In genomic region chr3:111725706-111726105, GRCh38 we compare ENCODE assay signal across 16 cellular contexts. TPM values are rescaled to one million over a fixed set of nuclear protein-coding genes. Genes with fewer than 3 reads are reported as not detected.
DNase-seq lines count a peak whose midpoint lies in the region; ATAC-seq and TF ChIP-seq lines count a peak whose summit lies in the region.
"Had no signal": no experiment of that assay in that cellular context is flagged by ENCODE, and none has a peak within 500 bp of the region (broad histone marks: within the 10 kb centered on the region; RNA-seq: fewer than 3 reads in every experiment).

No MANE protein-coding gene starts in this region.

- H3K4me1 ChIP-seq in fibroblast of lung (ENCODE audit: control insufficient read depth, extremely low read depth, insufficient read depth, low read length) = peaks cover 15% of the 10 kb centered on the region
- H3K4me1 ChIP-seq: BE2C had no signal

- no peaks in the 10 kb centered on the region for H3K4me1 Mint-ChIP-seq in activated T-helper 17 cell treated with anti-CD3 and anti-CD28 coated beads, Interleukin-2, amount 50 U/mL, for 72 hours

- no peaks in the 10 kb centered on the region for H4K20me1 ChIP-seq in fibroblast of lung (ENCODE audit: control insufficient read depth, extremely low read depth, insufficient read depth, low read length)

- H3K27me3 Mint-ChIP-seq in activated T-helper 17 cell treated with anti-CD3 and anti-CD28 coated beads, Interleukin-2, amount 50 U/mL, for 72 hours = no peaks in the 10 kb centered on the region
- H3K27me3 Mint-ChIP-seq: CD4-positive, alpha-beta memory T cell had no signal

- no peaks in the 10 kb centered on the region for H3K9me3 ChIP-seq in fibroblast of lung (ENCODE audit: control insufficient read depth, insufficient read depth, low read depth, low read length)
- H3K9me3 ChIP-seq: BE2C had no signal

- no peak for TF ChIP-seq POLR2A in GM18505 (IDR thresholded peaks at IDR 0.05; ENCODE audit: borderline replicate concordance, extremely low read depth, insufficient read depth, insufficient read length)

- H3K27me3 ChIP-seq in fibroblast of lung (ENCODE audit: control insufficient read depth, insufficient read depth, low read length) = no peaks in the 10 kb centered on the region
- H3K27me3 ChIP-seq: BE2C had no signal

- H3K4me2 ChIP-seq in fibroblast of lung (ENCODE audit: extremely low read depth, insufficient read depth, low read length) = no peak overlapping the region

- H3K27ac Mint-ChIP-seq in activated T-helper 17 cell treated with anti-CD3 and anti-CD28 coated beads, Interleukin-2, amount 50 U/mL, for 72 hours = peak overlapping the region; percentile 45
- H3K27ac Mint-ChIP-seq: CD4-positive, alpha-beta memory T cell had no signal

- ATAC-seq in activated T-helper 17 cell treated with anti-CD3 and anti-CD28 coated beads, Interleukin-2, amount 50 U/mL, for 72 hours (replicated peaks) = no peak
- no peak for ATAC-seq in GM18505 (IDR thresholded peaks at IDR 0.05; ENCODE audit: unreplicated experiment)
- ATAC-seq in HG02678 (IDR thresholded peaks at IDR 0.05; ENCODE audit: unreplicated experiment) = no peak
- ATAC-seq: GM12878, HCT116 had no signal

- DNase-seq in M059J (ENCODE audit: low read depth) (peak; percentile 39), fibroblast of lung (ENCODE audit: low read depth in 2 of 2) (peak; percentile 28 to 79), iris pigment epithelial cell (ENCODE audit: low read depth) (peak; percentile 31), dermis blood vessel endothelial cell (no peak), NCI-H128 (lab: John Stamatoyannopoulos, UW; ENCODE audit: unreplicated experiment) (no peak)
- DNase-seq: BE2C; CD4-positive, alpha-beta memory T cell; DMS79; GM23248 had no signal

- no peak overlapping the region for H3K9ac ChIP-seq in fibroblast of lung (ENCODE audit: insufficient read depth, low read length)
- H3K9ac ChIP-seq: GM23248 had no signal

- TF ChIP-seq CTCF in fibroblast of lung (conservative IDR thresholded peaks at IDR 0.05 in 1 of 2, IDR thresholded peaks at IDR 0.05 in 1 of 2; ENCODE audit: low read depth in 1 of 2, low read length in 2 of 2) = no peak

- no peak overlapping the region for H3K4me3 ChIP-seq in fibroblast of lung (replicated peaks in 1 of 4; ENCODE audit: control extremely low read depth in 1 of 4, insufficient read depth in 1 of 4, low read depth in 3 of 4, low read length in 4 of 4)
- H3K4me3 ChIP-seq: GM12878, GM23248 had no signal

- no peaks in the 10 kb centered on the region for H3K36me3 ChIP-seq in fibroblast of lung (ENCODE audit: control insufficient read depth, insufficient read depth, low read length)
- H3K36me3 ChIP-seq: BE2C had no signal

- H3K79me2 ChIP-seq in fibroblast of lung (ENCODE audit: control insufficient read depth, insufficient read depth, low read length) = no peaks in the 10 kb centered on the region

- H3K36me3 Mint-ChIP-seq in activated T-helper 17 cell treated with anti-CD3 and anti-CD28 coated beads, Interleukin-2, amount 50 U/mL, for 72 hours (ENCODE audit: low read depth) = peaks cover 40% of the 10 kb centered on the region

- H3K27ac ChIP-seq in fibroblast of lung (ENCODE audit: insufficient read depth, low read length) = no peak overlapping the region
- H3K27ac ChIP-seq: C4-2B, GM23248 had no signal

- no peaks in the 10 kb centered on the region for H3K9me3 Mint-ChIP-seq in activated T-helper 17 cell treated with anti-CD3 and anti-CD28 coated beads, Interleukin-2, amount 50 U/mL, for 72 hours

- no peak overlapping the region for H3K4me3 Mint-ChIP-seq in activated T-helper 17 cell treated with anti-CD3 and anti-CD28 coated beads, Interleukin-2, amount 50 U/mL, for 72 hours
- H3K4me3 Mint-ChIP-seq: CD4-positive, alpha-beta memory T cell had no signal

- no peak overlapping the region for H2AFZ ChIP-seq in fibroblast of lung (ENCODE audit: low read length)
- H2AFZ ChIP-seq: GM23248 had no signal

RNA-seq across cellular contexts. Expression of gene PLCXD2, which starts 51.2 kb away (rescaled TPM):
- total RNA-seq in M059J (2014; rRNA removed; shearing (Covaris generic)) = 0.79 and 0.96 TPM in 2 replicates
- 10 to 100 TPM in 1 of 2 donors, 1 to 10 TPM in 1; 9.5 to 16.3 TPM for total RNA-seq in activated T-helper 17 cell treated with anti-CD3 and anti-CD28 coated beads, Interleukin-2, amount 50 U/mL, for 72 hours
- total RNA-seq in fibroblast of lung (0.26 and 0.33 TPM in 2 replicates), dermis blood vessel endothelial cell (1.7 and 2.9 TPM in 2 replicates)
- 0.17 and 0.24 TPM in 2 replicates for polyA plus RNA-seq in fibroblast of lung
- polyA plus RNA-seq in fibroblast of lung (2012) = 0.13 and 0.14 TPM in 2 replicates
- polyA minus RNA-seq in fibroblast of lung (ENCODE audit: low replicate concordance) = 0.07 and 0.63 TPM in 2 replicates
- total RNA-seq: G401 had no signal

Comparison
In these comparisons a context has a peak if more than half of its experiments do, and no peak if none do; other contexts are left out.
1. DNase-seq: peak in M059J (single experiment), fibroblast of lung (2 of 2) and iris pigment epithelial cell (single experiment); none in dermis blood vessel endothelial cell (single experiment) and NCI-H128 (single experiment).